In genomic region chr2:101237949-101238348, GRCh38 we compare ENCODE assay signal across 7 cellular contexts. TPM values are rescaled to one million over a fixed set of nuclear protein-coding genes. Genes with fewer than 3 reads are reported as not detected.
DNase-seq lines count a peak whose midpoint lies in the region; ATAC-seq, FAIRE-seq and TF ChIP-seq lines count a peak whose summit lies in the region.
"Not testable (repeated sequence)": the region's sequence is repeated elsewhere in the genome, so short reads cannot be mapped to it uniquely, and the experiment has no call there.

No MANE protein-coding gene starts in this region.

- in situ Hi-C loops in K562 (cut with MboI); HepG2 (cut with HindIII; ENCODE audit: extremely low pct_ligation_motif_present, low pct_unique_long_range_greater_than_20kb): not testable (repeated sequence)

- H3K9me3 ChIP-seq in K562 (replicated peaks; ENCODE audit: control insufficient read depth, insufficient read depth, low read depth, low read length) (peaks cover 17% of the 10 kb centered on the region), HepG2 (ENCODE audit: low read length) (peaks cover 27% of the 10 kb centered on the region)
- not testable (repeated sequence) for H3K9me3 ChIP-seq in trophoblast cell (ENCODE audit: insufficient read depth, low read depth, low read length); stomach

- H4K8ac ChIP-seq in trophoblast cell (ENCODE audit: low read depth, low read length) = not testable (repeated sequence)

- H3K4me2 ChIP-seq in K562 (ENCODE audit: insufficient read depth, low read length); HepG2 (ENCODE audit: low read depth, low read length); trophoblast cell (ENCODE audit: low read length): not testable (repeated sequence)

- H3K4me1 ChIP-seq in K562 (replicated peaks in 1 of 2; ENCODE audit: control insufficient read depth in 2 of 2, insufficient read depth in 2 of 2, low read length in 2 of 2); trophoblast cell (ENCODE audit: control insufficient read depth in 1 of 2, insufficient read depth in 2 of 2, low read length in 2 of 2): not testable (repeated sequence)
- H3K4me1 ChIP-seq in HepG2 (ENCODE audit: insufficient read depth, low read length) = peaks cover 80% of the 10 kb centered on the region
- H3K4me1 ChIP-seq in stomach = peaks cover 13 to 36% (median 23%) of the 10 kb centered on the region in 4 donors

- not testable (repeated sequence) for H3K18ac ChIP-seq in trophoblast cell (ENCODE audit: low read length)

- POLR2A ChIA-PET in K562 (lab: Yijun Ruan, JAX) = not testable (repeated sequence)
- POLR2A ChIA-PET in HepG2 (lab: Yijun Ruan, JAX) = interaction anchor here (4.2 kb wide), 1 partner anchor 15 kb away, joined by 53 read pairs; the partner anchor contains the start of gene CNOT11

- not testable (repeated sequence) for ATAC-seq in K562, HepG2

- not testable (repeated sequence) for H4K12ac ChIP-seq in trophoblast cell (ENCODE audit: low read depth, low read length)

- not testable (repeated sequence) for H2BK12ac ChIP-seq in trophoblast cell (ENCODE audit: low read length)

- not testable (repeated sequence) for H4K20me1 ChIP-seq in K562 (replicated peaks; ENCODE audit: control insufficient read depth, insufficient read depth, low read length); HepG2 (ENCODE audit: insufficient read depth, low read length)

- not testable (repeated sequence) for H3K9me1 ChIP-seq in K562 (ENCODE audit: control insufficient read depth, insufficient read depth, low read length)

- H3K23ac ChIP-seq in trophoblast cell (ENCODE audit: low read length) = not testable (repeated sequence)

- CTCF ChIA-PET in K562 (lab: Yijun Ruan, JAX; ENCODE audit: low intra/inter-chr PET ratio); HepG2 (lab: Yijun Ruan, JAX; ENCODE audit: low intra/inter-chr PET ratio, low total read pairs): not testable (repeated sequence)

- not testable (repeated sequence) for H4K91ac ChIP-seq in trophoblast cell (ENCODE audit: low read depth, low read length)

- H3K4me3 ChIP-seq in K562; fibroblast of pulmonary artery (replicated peaks; ENCODE audit: low read depth, low read length); HepG2 (replicated peaks in 1 of 3; ENCODE audit: insufficient read depth in 1 of 3, low read depth in 2 of 3, low read length in 3 of 3); trophoblast cell (ENCODE audit: low read depth, low read length); stomach: not testable (repeated sequence)

- H3K9ac ChIP-seq in K562 (ENCODE audit: insufficient read depth in 1 of 2, low read depth in 2 of 2, low read length in 2 of 2); HepG2 (ENCODE audit: insufficient read depth, low read depth, low read length); trophoblast cell (ENCODE audit: low read length): not testable (repeated sequence)

- BruUV-seq in K562 (replicated peaks; lab: Mats Ljungman, UMichigan); HepG2 (replicated peaks; lab: Mats Ljungman, UMichigan): not testable (repeated sequence)

- H3K27me3 ChIP-seq in K562 (ENCODE audit: control insufficient read depth in 2 of 2, insufficient read depth in 2 of 2, low read length in 2 of 2); HepG2 (ENCODE audit: control insufficient read depth in 1 of 2, insufficient read depth in 2 of 2, low read length in 2 of 2); trophoblast cell (ENCODE audit: insufficient read depth, low read length); stomach: not testable (repeated sequence)

- not testable (repeated sequence) for H3K79me2 ChIP-seq in K562 (ENCODE audit: control insufficient read depth, insufficient read depth, low read length); HepG2 (ENCODE audit: insufficient read depth, low read length); trophoblast cell (ENCODE audit: control insufficient read depth, insufficient read depth, low read length, poor library complexity)

- H2AFZ ChIP-seq in K562 (ENCODE audit: low read depth, low read length) = 0 out of 2 replicates have a peak overlapping the region, but pooled peaks have one; percentile 20
- not testable (repeated sequence) for H2AFZ ChIP-seq in HepG2 (ENCODE audit: low read length); trophoblast cell (ENCODE audit: insufficient read depth, low read length, poor library complexity)

- H3K27ac ChIP-seq in K562 (ENCODE audit: extremely low read depth, low read depth, low read length); HepG2 (ENCODE audit: extremely low read length, insufficient read depth, low read length); trophoblast cell (ENCODE audit: low read depth, low read length): not testable (repeated sequence)
- peak overlapping the region in 3 of 5 donors; percentile 18 to 91 (median 76) for H3K27ac ChIP-seq in stomach

- DNase-seq in DMS53 (lab: John Stamatoyannopoulos, UW) (peak; percentile 63), OCI-M1 (lab: John Stamatoyannopoulos, UW) (peak; percentile 4), fibroblast of pulmonary artery (ENCODE audit: low read depth) (peak; percentile 31), HepG2 (ENCODE audit: low spot score) (peak; percentile 46), trophoblast cell (peak; percentile 58 to 86)
- not testable (repeated sequence) for DNase-seq in K562 (ENCODE audit: extremely low read depth in 1 of 4, low spot score in 3 of 4); stomach

- not testable (repeated sequence) for H3K79me1 ChIP-seq in trophoblast cell (ENCODE audit: low read length)

- intact Hi-C loops in K562 (cut with micrococcal nuclease); HepG2 (cut with micrococcal nuclease; ENCODE audit: unreplicated experiment); stomach (cut with DNase I; ENCODE audit: low total_unique reads): not testable (repeated sequence)

- not testable (repeated sequence) for TF ChIP-seq CTCF in K562 (IDR thresholded peaks at IDR 0.05 in 2 of 3, conservative IDR thresholded peaks at IDR 0.05 in 1 of 3; ENCODE audit: insufficient read depth in 2 of 3, low read depth in 1 of 3, low read length in 3 of 3); fibroblast of pulmonary artery (IDR thresholded peaks at IDR 0.05; ENCODE audit: low read length, missing control alignments); HepG2 (CRISPR knock-in tag; IDR thresholded peaks at IDR 0.05); stomach (IDR thresholded peaks at IDR 0.05)

- 27% methylated on average over 5 of the region's 5 CpGs for WGBS in K562 (ENCODE audit: insufficient coverage, low coverage, missing lambda C conversion rate)
- WGBS in HepG2 (ENCODE audit: low lambda C conversion rate) = 94% methylated on average over 5 of the region's 5 CpGs
- no CpG with 5 or more reads among the region's 5 CpGs for WGBS in trophoblast cell (ENCODE audit: extremely low coverage, insufficient coverage, insufficient read length)
- 39 to 65% (median 50%) methylated on average over 5 of the region's 5 CpGs for WGBS in stomach, 5 donors

- TF ChIP-seq POLR2A in K562 (conservative IDR thresholded peaks at IDR 0.05); HepG2 (IDR thresholded peaks at IDR 0.05; ENCODE audit: insufficient read depth in 1 of 2, low read depth in 2 of 2, low read length in 2 of 2); stomach (IDR thresholded peaks at IDR 0.05): not testable (repeated sequence)

- not testable (repeated sequence) for H2BK5ac ChIP-seq in trophoblast cell (ENCODE audit: low read depth, low read length, poor library complexity)

- not testable (repeated sequence) for TF ChIP-seq EP300 in K562 (IDR thresholded peaks at IDR 0.05; ENCODE audit: low read length); HepG2 (IDR thresholded peaks at IDR 0.05; ENCODE audit: low read depth in 2 of 2, low read length in 2 of 2); HepG2 (CRISPR knock-in tag; IDR thresholded peaks at IDR 0.05; ENCODE audit: borderline replicate concordance); stomach (IDR thresholded peaks at IDR 0.05)

- H2BK120ac ChIP-seq in trophoblast cell (ENCODE audit: insufficient read depth, low read length, poor library complexity) = not testable (repeated sequence)

- not testable (repeated sequence) for H3K4ac ChIP-seq in trophoblast cell (ENCODE audit: low read depth, low read length)

- TF ChIP-seq RAD21 in K562 (CRISPR knock-in tag; conservative IDR thresholded peaks at IDR 0.05 in 1 of 2, IDR thresholded peaks at IDR 0.05 in 1 of 2); HepG2 (CRISPR knock-in tag; IDR thresholded peaks at IDR 0.05): not testable (repeated sequence)

- H2AK5ac ChIP-seq in trophoblast cell (ENCODE audit: low read length) = not testable (repeated sequence)

- not testable (repeated sequence) for H3K36me3 ChIP-seq in K562 (ENCODE audit: control insufficient read depth, insufficient read depth, low read length); HepG2 (replicated peaks in 1 of 2; ENCODE audit: control insufficient read depth in 1 of 2, insufficient read depth in 2 of 2, low read length in 2 of 2); trophoblast cell (ENCODE audit: control insufficient read depth in 1 of 2, insufficient read depth in 2 of 2, low read length in 2 of 2); stomach

- not testable (repeated sequence) for H3K14ac ChIP-seq in trophoblast cell (ENCODE audit: low read length)

- FAIRE-seq in K562 (lab: Jason Lieb, UNC); HepG2 (lab: Jason Lieb, UNC): not testable (repeated sequence)

RNA-seq across cellular contexts. Expression of gene CNOT11, which starts 14.7 kb away (rescaled TPM):
- total RNA-seq in K562 (2011; cell fraction: chromatin; rRNA removed; ENCODE audit: low replicate concordance) = 56.3 and 58.9 TPM in 2 replicates
- total RNA-seq in K562 (2011; cell fraction: nucleolus; rRNA removed) = 33.7 and 34.5 TPM in 2 replicates
- total RNA-seq in K562 (2011; cell fraction: nucleoplasm; rRNA removed) = 34.8 and 41.8 TPM in 2 replicates
- 44.2 and 59.8 TPM in 2 replicates for total RNA-seq in K562 (2014; rRNA removed)
- total RNA-seq in K562 (2014; rRNA removed; fragmentation: Illumina TruSeq; extraction: Trizol) = 64.2 and 70.6 TPM in 2 replicates
- 91.9 and 92.9 TPM in 2 replicates for total RNA-seq in K562 (2015; rRNA removed; fragmentation: Illumina TruSeq; extraction: Trizol)
- total RNA-seq in K562 (2021) = 61.5 and 66.2 TPM in 2 replicates
- 89.1 and 105 TPM in 2 replicates for polyA plus RNA-seq in K562 (2011; rRNA removed)
- 53.5 and 79.9 TPM in 2 replicates for polyA plus RNA-seq in K562 (2011; cell fraction: cytosol; rRNA removed)
- polyA plus RNA-seq in K562 (2011; cell fraction: nucleus; rRNA removed) = 150 and 160 TPM in 2 replicates
- polyA plus RNA-seq in K562 (2012) = 41.6 and 49.2 TPM in 2 replicates
- 114 and 163 TPM in 2 replicates for polyA plus RNA-seq in K562 (2014; fragmentation: Illumina TruSeq; extraction: Trizol)
- polyA plus RNA-seq in K562 (2014; fragmentation: Nextera tagmentation; extraction: Ambion mirVana) = 10 to 100 TPM; 12.7 to 13.2 TPM
- 54.2 and 62.2 TPM in 2 replicates for polyA plus RNA-seq in K562 (2014; rRNA removed)
- polyA minus RNA-seq in K562 (2011; rRNA and poly(A)+ RNA removed) = 84.0 and 119 TPM in 2 replicates
- 43.2 and 58.7 TPM in 2 replicates for polyA minus RNA-seq in K562 (2011; cell fraction: cytosol; rRNA and poly(A)+ RNA removed)
- polyA minus RNA-seq in K562 (2011; cell fraction: nucleus; rRNA and poly(A)+ RNA removed) = 18.7 and 22.2 TPM in 2 replicates
- 100 and 114 TPM in 2 replicates for total RNA-seq in HepG2 (2016; rRNA removed; fragmentation: Illumina TruSeq; extraction: Trizol)
- 34.2 and 39.4 TPM in 2 replicates for total RNA-seq in HepG2 (2016; cell fraction: cytosol; rRNA removed; fragmentation: Illumina TruSeq; extraction: Trizol; ENCODE audit: low read depth)
- 93.7 and 119 TPM in 2 replicates for total RNA-seq in HepG2 (2016; cell fraction: insoluble cytoplasmic fraction; rRNA removed; fragmentation: Illumina TruSeq; extraction: Trizol)
- total RNA-seq in HepG2 (2016; cell fraction: membrane; rRNA removed; fragmentation: Illumina TruSeq; extraction: Trizol) = 65.8 and 70.3 TPM in 2 replicates
- total RNA-seq in HepG2 (2016; cell fraction: nucleus; rRNA removed; fragmentation: Illumina TruSeq; extraction: Trizol) = 79.5 and 91.1 TPM in 2 replicates
- polyA plus RNA-seq in HepG2 (2011; rRNA removed) = 202 and 209 TPM in 2 replicates
- polyA plus RNA-seq in HepG2 (2011; cell fraction: cytosol; rRNA removed) = 91.7 and 128 TPM in 2 replicates
- 359 and 415 TPM in 2 replicates for polyA plus RNA-seq in HepG2 (2011; cell fraction: nucleus; rRNA removed)
- polyA plus RNA-seq in HepG2 (2012) = 100 and 126 TPM in 2 replicates
- 35.1 and 35.8 TPM in 2 replicates for polyA plus RNA-seq in HepG2 (2016; cell fraction: cytosol; fragmentation: Illumina TruSeq; extraction: Trizol; ENCODE audit: low read depth)
- polyA plus RNA-seq in HepG2 (2016; cell fraction: insoluble cytoplasmic fraction; fragmentation: Illumina TruSeq; extraction: Trizol; ENCODE audit: low read depth) = 160 and 184 TPM in 2 replicates
- 62.2 and 66.8 TPM in 2 replicates for polyA plus RNA-seq in HepG2 (2016; cell fraction: membrane; fragmentation: Illumina TruSeq; extraction: Trizol; ENCODE audit: low read depth)
- 277 TPM in 2 replicates for polyA plus RNA-seq in HepG2 (2016; cell fraction: nucleus; fragmentation: Illumina TruSeq; extraction: Trizol; ENCODE audit: insufficient read depth, low read depth)
- polyA minus RNA-seq in HepG2 (2011; rRNA and poly(A)+ RNA removed; ENCODE audit: low replicate concordance) = 74.3 and 87.7 TPM in 2 replicates
- polyA minus RNA-seq in HepG2 (2011; cell fraction: cytosol; rRNA and poly(A)+ RNA removed) = 102 and 132 TPM in 2 replicates
- 80.2 and 123 TPM in 2 replicates for polyA minus RNA-seq in HepG2 (2011; cell fraction: nucleus; rRNA and poly(A)+ RNA removed)
- polyA plus RNA-seq in trophoblast cell (2013) = 48.6 and 51.0 TPM in 2 replicates
- total RNA-seq in stomach = 10 to 100 TPM in 4 of 5 donors, 1 to 10 TPM in 1; 9.3 to 71.4 (median 25.3) TPM
- polyA plus RNA-seq in stomach = 10 to 100 TPM; 16.1 to 26.6 (median 21.3) TPM
